In the genomic region with DNA sequence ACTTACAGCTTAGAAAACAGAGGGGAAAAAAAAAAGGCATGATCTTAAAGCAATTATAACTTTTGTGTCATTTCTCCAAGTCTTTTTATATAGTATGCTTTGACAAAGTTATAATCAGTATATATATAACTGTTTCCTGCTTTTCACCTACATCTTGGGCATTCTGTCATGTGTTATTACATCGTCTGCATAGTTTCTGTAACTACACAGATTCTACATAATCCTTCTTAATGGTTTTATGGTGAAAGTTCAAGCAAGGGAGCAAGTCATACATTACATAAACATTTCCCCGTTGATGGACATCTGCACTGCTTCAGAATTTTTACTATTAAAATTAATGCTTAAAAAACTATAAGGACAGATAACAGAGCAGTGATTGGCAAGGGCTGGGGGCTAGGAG, we compare ENCODE assay signal across 1 cellular context.
TF ChIP-seq lines count a peak whose summit lies in the region.

No MANE protein-coding gene starts in this region.

TF ChIP-seq in IMR-90, 13 proteins besides CTCF, POLR2A, EP300 and RAD21 (continued from another document):
- TF ChIP-seq, protein P1, sequence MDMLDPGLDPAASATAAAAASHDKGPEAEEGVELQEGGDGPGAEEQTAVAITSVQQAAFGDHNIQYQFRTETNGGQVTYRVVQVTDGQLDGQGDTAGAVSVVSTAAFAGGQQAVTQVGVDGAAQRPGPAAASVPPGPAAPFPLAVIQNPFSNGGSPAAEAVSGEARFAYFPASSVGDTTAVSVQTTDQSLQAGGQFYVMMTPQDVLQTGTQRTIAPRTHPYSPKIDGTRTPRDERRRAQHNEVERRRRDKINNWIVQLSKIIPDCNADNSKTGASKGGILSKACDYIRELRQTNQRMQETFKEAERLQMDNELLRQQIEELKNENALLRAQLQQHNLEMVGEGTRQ (IDR thresholded peaks at IDR 0.05; ENCODE audit: low read depth, low read length): no peak
TF ChIP-seq in IMR-90: peak in this region for 0.
